8 cellular contexts compared by ENCODE assay signal in genomic region chr16:17578921-17579876, GRCh38.
DNase-seq lines count a peak whose midpoint lies in the region; ATAC-seq and TF ChIP-seq lines count a peak whose summit lies in the region.

No MANE protein-coding gene starts in this region.

- H3K36me3 ChIP-seq in WERI-Rb-1 = no peaks in the 10 kb centered on the region

- no peak overlapping the region for H3K4me3 ChIP-seq in WERI-Rb-1 (ENCODE audit: low read depth, low read length)

- DNase-seq in DMS79 treated with DMSO at 0.1 percent for 48 hours (lab: John Stamatoyannopoulos, UW) (peak; percentile 14), DMS79 (lab: John Stamatoyannopoulos, UW) (no peak), NCI-H1105 treated with DMSO at 0.1 percent for 48 hours (lab: John Stamatoyannopoulos, UW) (peak; percentile 34), WERI-Rb-1 (peak; percentile 74), caudate nucleus (lab: John Stamatoyannopoulos, UW) (peak in 38 of 61 donors; percentile 0 to 59 (median 9)), kidney glomerular epithelial cell (lab: John Stamatoyannopoulos, UW) (peak; percentile 27)
- peak; percentile 62 to 68 for DNase-seq in stimulated activated CD4-positive, alpha-beta T cell treated with anti-CD3 and anti-CD28 coated beads, Interleukin-2, amount 100 ng/mL, for 48 hours

- TF ChIP-seq CTCF in WERI-Rb-1 (IDR thresholded peaks at IDR 0.05; ENCODE audit: low read depth, low read length) = peak; percentile 85

- H3K27me3 ChIP-seq in WERI-Rb-1 (ENCODE audit: insufficient read depth, low read depth, severe bottlenecking) = no peaks in the 10 kb centered on the region

- H3K27ac ChIP-seq in WERI-Rb-1 (no peak overlapping the region), caudate nucleus (ENCODE audit: low read depth, low read length) (no peak overlapping the region)

- ATAC-seq in HG02938 (IDR thresholded peaks at IDR 0.05; ENCODE audit: unreplicated experiment) = no peak

- peaks cover 3% of the 10 kb centered on the region for H3K9me3 ChIP-seq in WERI-Rb-1 (ENCODE audit: severe bottlenecking)
